8 cellular contexts compared by ENCODE assay signal in the genomic region with DNA sequence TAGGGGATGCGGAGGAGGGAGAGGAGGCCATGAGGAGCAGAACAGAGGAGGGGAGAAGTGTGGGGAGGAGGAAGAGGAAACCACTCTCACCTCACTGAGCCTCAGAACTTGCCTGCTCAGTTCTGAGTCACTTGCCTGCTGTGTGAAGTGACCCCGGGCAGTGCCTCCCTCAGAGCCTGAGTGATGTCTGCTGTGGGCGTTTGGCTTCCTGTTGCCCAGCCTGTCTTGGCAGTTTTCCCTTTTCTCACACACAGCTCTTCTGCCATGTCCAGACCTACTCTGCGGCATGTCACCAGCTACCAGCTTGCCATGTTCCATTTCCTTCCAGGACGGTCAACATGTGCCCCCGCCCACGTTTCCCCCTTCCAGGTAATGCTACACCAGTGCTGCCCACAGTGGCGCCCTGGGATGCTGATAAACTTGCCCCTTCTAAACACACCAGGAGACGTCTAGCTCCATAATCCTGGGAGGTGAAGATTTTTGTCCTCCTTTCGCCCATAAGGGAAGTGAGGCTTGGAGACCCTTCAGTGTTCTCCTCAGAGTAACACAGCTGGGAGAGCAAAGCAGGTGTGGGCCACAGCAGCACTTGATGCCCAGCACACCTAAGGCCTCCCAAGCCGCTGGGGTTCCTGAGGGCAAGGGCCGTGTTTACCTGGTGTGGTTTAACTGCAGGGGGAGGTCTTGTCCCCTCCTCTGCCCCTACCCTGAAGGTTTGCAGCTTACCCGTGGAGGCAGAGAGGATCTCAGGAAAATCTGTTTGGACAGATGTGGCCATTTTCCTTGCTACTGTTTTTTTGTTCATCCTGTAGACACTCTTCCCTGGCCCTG.
DNase-seq lines count a peak whose midpoint lies in the region; ATAC-seq, FAIRE-seq and TF ChIP-seq lines count a peak whose summit lies in the region.

No MANE protein-coding gene starts in this region.

- H3K27me3 Mint-ChIP-seq in activated naive CD8-positive, alpha-beta T cell treated with anti-CD3 and anti-CD28 coated beads for 36 hours, result no peaks in the 10 kb centered on the region

- H3K9me3 Mint-ChIP-seq in activated naive CD8-positive, alpha-beta T cell treated with anti-CD3 and anti-CD28 coated beads for 36 hours, result no peaks in the 10 kb centered on the region

- H3K36me3 Mint-ChIP-seq in activated naive CD8-positive, alpha-beta T cell treated with anti-CD3 and anti-CD28 coated beads for 36 hours, result no peaks in the 10 kb centered on the region

- no peak overlapping the region for H3K27ac ChIP-seq in lower lobe of right lung

- no peak overlapping the region for H3K4me3 ChIP-seq in AG10803 (ENCODE audit: low read length)
- no peak overlapping the region for H3K4me3 ChIP-seq in lower lobe of right lung

- no peak overlapping the region for H3K27ac Mint-ChIP-seq in activated naive CD8-positive, alpha-beta T cell treated with anti-CD3 and anti-CD28 coated beads for 36 hours

- FAIRE-seq in HTR-8/SVneo (lab: Jason Lieb, UNC), result peak; percentile 67

- DNase-seq in AG10803 (ENCODE audit: low read depth) (peak; percentile 19), HTR-8/SVneo (ENCODE audit: insufficient read length, low spot score) (peak; percentile 71), lower lobe of right lung (peak; percentile 63), NCI-H446 treated with DMSO at 0.1 percent for 48 hours (lab: John Stamatoyannopoulos, UW) (no peak), DMS79 (lab: John Stamatoyannopoulos, UW) (no peak), DMS153 (lab: John Stamatoyannopoulos, UW) (no peak)
- DNase-seq in activated naive CD8-positive, alpha-beta T cell treated with anti-CD3 and anti-CD28 coated beads for 36 hours, result peak; percentile 47

- TF ChIP-seq CTCF in AG10803 (conservative IDR thresholded peaks at IDR 0.05; ENCODE audit: low read length) (no peak), lower lobe of right lung (IDR thresholded peaks at IDR 0.05) (no peak)

- H3K36me3 ChIP-seq in lower lobe of right lung, result no peaks in the 10 kb centered on the region

- intact Hi-C loops in lower lobe of right lung (cut with DNase I), result no loop called here

- peaks cover 5% of the 10 kb centered on the region for H3K27me3 ChIP-seq in lower lobe of right lung (ENCODE audit: low read depth)

- ATAC-seq in lower lobe of right lung, result peak; percentile 48 to 59
- no peak for ATAC-seq in HG03025 (IDR thresholded peaks at IDR 0.05; ENCODE audit: low FRiP score, unreplicated experiment)

- H3K9me3 ChIP-seq in lower lobe of right lung, result no peaks in the 10 kb centered on the region

- H3K4me1 Mint-ChIP-seq in activated naive CD8-positive, alpha-beta T cell treated with anti-CD3 and anti-CD28 coated beads for 36 hours, result peaks cover 10% of the 10 kb centered on the region

- no peaks in the 10 kb centered on the region for H3K4me1 ChIP-seq in lower lobe of right lung

- no peak overlapping the region for H3K4me3 Mint-ChIP-seq in activated naive CD8-positive, alpha-beta T cell treated with anti-CD3 and anti-CD28 coated beads for 36 hours

Comparison
In these comparisons a context has a peak if more than half of its experiments do, and no peak if none do; other contexts are left out.
1. DNase-seq: peak in AG10803 (single experiment), HTR-8/SVneo (single experiment), activated naive CD8-positive, alpha-beta T cell treated with anti-CD3 and anti-CD28 coated beads for 36 hours (single experiment) and lower lobe of right lung (single experiment); none in NCI-H446 treated with DMSO at 0.1 percent for 48 hours (single experiment), DMS79 (single experiment) and DMS153 (single experiment).